ENCODE assay signal across 21 cellular contexts in the genomic region with DNA sequence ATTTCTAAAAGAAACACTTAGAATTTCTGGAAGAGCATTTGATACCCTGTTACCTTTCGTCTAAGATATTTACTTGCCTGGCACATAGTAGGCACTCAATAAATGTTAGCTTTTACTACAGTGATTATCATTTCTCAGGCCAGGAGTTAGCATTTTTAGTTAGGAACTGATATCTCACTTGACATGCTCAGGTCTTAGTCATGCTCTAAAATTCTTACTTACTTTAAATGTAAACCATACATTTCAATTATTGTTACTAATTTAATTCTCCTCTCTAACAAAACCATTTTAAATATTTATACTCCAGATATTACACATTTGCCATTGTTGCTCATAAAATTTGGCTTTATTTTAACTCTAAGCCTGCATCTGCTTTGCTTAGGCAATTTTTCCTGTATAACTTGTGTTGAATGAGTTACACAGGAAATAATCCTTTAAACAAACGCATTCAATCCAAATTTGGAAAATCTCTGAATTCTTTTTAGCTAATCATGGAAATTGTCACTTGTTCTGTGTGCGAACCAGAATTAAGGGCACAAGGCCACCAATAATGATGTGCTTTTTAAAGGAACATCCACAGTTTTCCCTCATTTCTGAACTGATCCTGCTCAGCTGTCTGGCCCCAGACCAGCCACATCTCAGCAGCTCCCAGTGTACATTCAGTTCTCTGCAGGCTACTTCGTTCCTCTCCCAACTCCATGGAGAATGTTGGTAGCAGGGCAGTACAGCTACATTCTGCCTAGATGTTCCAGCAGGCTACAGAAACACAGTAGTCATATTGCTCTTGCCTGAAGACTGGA. TPM values are rescaled to one million over a fixed set of nuclear protein-coding genes. Genes with fewer than 3 reads are reported as not detected.
DNase-seq lines count a peak whose midpoint lies in the region; ATAC-seq and TF ChIP-seq lines count a peak whose summit lies in the region.
"Had no signal": no experiment of that assay in that cellular context is flagged by ENCODE, and none has a peak within 500 bp of the region (broad histone marks: within the 10 kb centered on the region; RNA-seq: fewer than 3 reads in every experiment).

No MANE protein-coding gene starts in this region.

- intact Hi-C loops in right cardiac atrium (cut with DNase I), result no loop called here
- intact Hi-C loops in naive thymus-derived CD4-positive, alpha-beta T cell (cut with micrococcal nuclease), result no loop called here

- H3K9ac ChIP-seq in skeletal muscle tissue (ENCODE audit: low read depth in 1 of 3, low read length in 3 of 3), result no peak overlapping the region

- H3K9me3 Mint-ChIP-seq in central memory CD8-positive, alpha-beta T cell, result peaks cover 5% of the 10 kb centered on the region
- H3K9me3 Mint-ChIP-seq in naive thymus-derived CD4-positive, alpha-beta T cell, result peaks cover 0 to 3% (median 0%) of the 10 kb centered on the region in 11 donors
- H3K9me3 Mint-ChIP-seq: activated B cell treated with CpG ODN at 0.5 μM for 24 hours; activated CD8-positive, alpha-beta T cell treated with anti-CD3 and anti-CD28 coated beads for 36 hours; activated naive CD4-positive, alpha-beta T cell treated with anti-CD3 and anti-CD28 coated beads, Interleukin-2, amount 50 U/mL, for 24 hours; activated T-cell treated with anti-CD3 and anti-CD28 coated beads, Interleukin-2, amount 50 U/mL, for 4 hours; nephron had no signal

- H3K27me3 Mint-ChIP-seq in central memory CD8-positive, alpha-beta T cell, result no peaks in the 10 kb centered on the region
- H3K27me3 Mint-ChIP-seq in naive thymus-derived CD4-positive, alpha-beta T cell, result peaks cover 0 to 10% (median 3%) of the 10 kb centered on the region in 5 donors
- H3K27me3 Mint-ChIP-seq: activated B cell treated with CpG ODN at 0.5 μM for 24 hours; activated CD8-positive, alpha-beta T cell treated with anti-CD3 and anti-CD28 coated beads for 36 hours; stimulated activated naive B cell treated with anti-CD40 and anti-IgM and Interleukin-4, amounts not matched to agents 10 μg/mL and 1 μg/mL and 100 μg/mL, for 72 hours had no signal

- H3K4me3 ChIP-seq in HEK293 (ENCODE audit: low read depth, low read length), result no peak overlapping the region
- H3K4me3 ChIP-seq in right cardiac atrium (ENCODE audit: low read length), result no peak overlapping the region
- peak overlapping the region in 1 of 3 donors; percentile 28 for H3K4me3 ChIP-seq in skeletal muscle tissue (ENCODE audit: low read length in 3 of 3)
- no peak overlapping the region for H3K4me3 ChIP-seq in naive thymus-derived CD4-positive, alpha-beta T cell (ENCODE audit: low read length)
- H3K4me3 ChIP-seq: lung, prostate gland had no signal

- H3K4me3 Mint-ChIP-seq in central memory CD8-positive, alpha-beta T cell, result no peak overlapping the region
- H3K4me3 Mint-ChIP-seq in naive thymus-derived CD4-positive, alpha-beta T cell, result no peak overlapping the region
- H3K4me3 Mint-ChIP-seq: activated B cell treated with CpG ODN at 0.5 μM for 24 hours; activated CD8-positive, alpha-beta T cell treated with anti-CD3 and anti-CD28 coated beads for 36 hours; activated naive CD4-positive, alpha-beta T cell treated with anti-CD3 and anti-CD28 coated beads, Interleukin-2, amount 50 U/mL, for 24 hours; activated T-cell treated with anti-CD3 and anti-CD28 coated beads, Interleukin-2, amount 50 U/mL, for 4 hours; nephron; stimulated activated naive B cell treated with anti-CD40 and anti-IgM and Interleukin-4, amounts not matched to agents 10 μg/mL and 1 μg/mL and 100 μg/mL, for 72 hours had no signal

- H3K36me3 Mint-ChIP-seq in central memory CD8-positive, alpha-beta T cell (ENCODE audit: insufficient read depth), result peaks cover 13% of the 10 kb centered on the region
- H3K36me3 Mint-ChIP-seq in naive thymus-derived CD4-positive, alpha-beta T cell, result peaks cover 0 to 9% (median 0%) of the 10 kb centered on the region in 5 donors
- H3K36me3 Mint-ChIP-seq: activated naive CD4-positive, alpha-beta T cell treated with anti-CD3 and anti-CD28 coated beads, Interleukin-2, amount 50 U/mL, for 24 hours had no signal

- CTCF ChIA-PET in HEK293 (lab: Yijun Ruan, JAX), result interaction anchor here (0.6 kb wide), 1 partner anchor 20 kb away, joined by 3 read pairs; no protein-coding TSS in a partner anchor
- CTCF ChIA-PET in naive thymus-derived CD4-positive, alpha-beta T cell (lab: Charles Lee), result interaction anchor here (0.7 to 1.5 kb wide), 2 partner anchors 23 to 878 kb away, joined by 3 to 4 read pairs; no protein-coding TSS in a partner anchor

- H3K4me1 ChIP-seq in HEK293 (ENCODE audit: control insufficient read depth, insufficient read depth, low read length) (peaks cover 4% of the 10 kb centered on the region; the same call in 1 of the 2 replicates), right cardiac atrium (ENCODE audit: control insufficient read depth, insufficient read depth, low read length) (peaks cover 2% of the 10 kb centered on the region), skeletal muscle tissue (ENCODE audit: control insufficient read depth in 3 of 3, insufficient read depth in 3 of 3, low read length in 3 of 3) (peaks cover 7 to 22% (median 15%) of the 10 kb centered on the region in 3 donors)
- peaks cover 0 to 8% of the 10 kb centered on the region in 2 donors for H3K4me1 ChIP-seq in naive thymus-derived CD4-positive, alpha-beta T cell (ENCODE audit: control insufficient read depth in 2 of 2, insufficient read depth in 2 of 2, low read length in 2 of 2)

- peaks cover 38% of the 10 kb centered on the region for H3K4me1 Mint-ChIP-seq in central memory CD8-positive, alpha-beta T cell
- H3K4me1 Mint-ChIP-seq in naive thymus-derived CD4-positive, alpha-beta T cell, result peaks cover 0 to 10% (median 0%) of the 10 kb centered on the region in 7 donors
- H3K4me1 Mint-ChIP-seq: activated naive CD4-positive, alpha-beta T cell treated with anti-CD3 and anti-CD28 coated beads, Interleukin-2, amount 50 U/mL, for 24 hours had no signal

- DNase-seq in central memory CD8-positive, alpha-beta T cell (ENCODE audit: low spot score in 2 of 2), result no peak
- DNase-seq in right cardiac atrium (peak; percentile 62 to 88 (median 83)), NCI-H345 treated with DMSO at 0.1 percent for 48 hours (lab: John Stamatoyannopoulos, UW; ENCODE audit: unreplicated experiment) (no peak), AG08395 (ENCODE audit: low spot score) (no peak)
- no peak for DNase-seq in naive thymus-derived CD4-positive, alpha-beta T cell
- DNase-seq: activated B cell treated with CpG ODN at 0.5 μM for 24 hours; activated CD8-positive, alpha-beta T cell treated with anti-CD3 and anti-CD28 coated beads for 36 hours; activated T-cell treated with anti-CD3 and anti-CD28 coated beads, Interleukin-2, amount 50 U/mL, for 4 hours; NCI-H1092 treated with DMSO at 0.1 percent for 48 hours; NCI-H2081; NCI-H526; SHP77 treated with DMSO at 0.1 percent for 48 hours; stimulated activated CD4-positive, alpha-beta T cell treated with anti-CD3 and anti-CD28 coated beads, Interleukin-15, amount 100 ng/mL, for 24 hours; stimulated activated naive B cell treated with anti-CD40 and anti-IgM and Interleukin-4, amounts not matched to agents 10 μg/mL and 1 μg/mL and 100 μg/mL, for 72 hours had no signal

- H3K27ac ChIP-seq in HEK293 (ENCODE audit: extremely low read depth, low read depth, low read length) (no peak overlapping the region), right cardiac atrium (ENCODE audit: low read length) (peak overlapping the region; percentile 43), skeletal muscle tissue (ENCODE audit: low read depth, low read length) (peak overlapping the region; percentile 75)
- H3K27ac ChIP-seq in naive thymus-derived CD4-positive, alpha-beta T cell (ENCODE audit: low read depth, low read length), result no peak overlapping the region
- H3K27ac ChIP-seq: prostate gland had no signal

- POLR2A ChIA-PET in HEK293 (lab: Yijun Ruan, JAX), result no interaction called here
- POLR2A ChIA-PET in naive thymus-derived CD4-positive, alpha-beta T cell (lab: Charles Lee), result no interaction called here

- peak overlapping the region; percentile 3 for H3K27ac Mint-ChIP-seq in central memory CD8-positive, alpha-beta T cell (ENCODE audit: low read depth)
- no peak overlapping the region for H3K27ac Mint-ChIP-seq in naive thymus-derived CD4-positive, alpha-beta T cell
- H3K27ac Mint-ChIP-seq: activated B cell treated with CpG ODN at 0.5 μM for 24 hours; activated CD8-positive, alpha-beta T cell treated with anti-CD3 and anti-CD28 coated beads for 36 hours; activated naive CD4-positive, alpha-beta T cell treated with anti-CD3 and anti-CD28 coated beads, Interleukin-2, amount 50 U/mL, for 24 hours; nephron; stimulated activated naive B cell treated with anti-CD40 and anti-IgM and Interleukin-4, amounts not matched to agents 10 μg/mL and 1 μg/mL and 100 μg/mL, for 72 hours had no signal

- 41% methylated on average over 4 of the region's 4 CpGs for WGBS in right cardiac atrium

- H3K27me3 ChIP-seq in right cardiac atrium (ENCODE audit: control insufficient read depth, insufficient read depth) (no peaks in the 10 kb centered on the region), skeletal muscle tissue (ENCODE audit: control insufficient read depth in 3 of 3, insufficient read depth in 3 of 3, low read length in 3 of 3) (no peaks in the 10 kb centered on the region)
- H3K27me3 ChIP-seq in naive thymus-derived CD4-positive, alpha-beta T cell (ENCODE audit: control insufficient read depth in 2 of 2, insufficient read depth in 2 of 2, low read length in 2 of 2), result no peaks in the 10 kb centered on the region

- no peak for ATAC-seq in central memory CD8-positive, alpha-beta T cell (replicated peaks; ENCODE audit: extremely low read depth, poor library complexity, severe bottlenecking)
- peak; percentile 90 to 95 for ATAC-seq in right cardiac atrium
- no peak for ATAC-seq in naive thymus-derived CD4-positive, alpha-beta T cell
- no peak for ATAC-seq in GM19395 (IDR thresholded peaks at IDR 0.05; ENCODE audit: unreplicated experiment)
- ATAC-seq: activated CD8-positive, alpha-beta T cell treated with anti-CD3 and anti-CD28 coated beads for 36 hours; activated T-cell treated with anti-CD3 and anti-CD28 coated beads, Interleukin-2, amount 50 U/mL, for 4 hours; stimulated activated naive B cell treated with anti-CD40 and anti-IgM and Interleukin-4, amounts not matched to agents 10 μg/mL and 1 μg/mL and 100 μg/mL, for 72 hours had no signal

- H3K36me3 ChIP-seq in HEK293 (ENCODE audit: control insufficient read depth in 2 of 2, insufficient read depth in 1 of 2, low read length in 2 of 2) (no peaks in the 10 kb centered on the region), skeletal muscle tissue (ENCODE audit: control insufficient read depth in 3 of 3, insufficient read depth in 3 of 3, low read length in 3 of 3) (no peaks in the 10 kb centered on the region)
- no peaks in the 10 kb centered on the region for H3K36me3 ChIP-seq in naive thymus-derived CD4-positive, alpha-beta T cell (ENCODE audit: control insufficient read depth in 2 of 3, insufficient read depth in 3 of 3, low read length in 3 of 3)
- H3K36me3 ChIP-seq: prostate gland had no signal

- H3K9me3 ChIP-seq in HEK293 (ENCODE audit: control insufficient read depth, insufficient read depth, low read depth, low read length) (no peaks in the 10 kb centered on the region), right cardiac atrium (ENCODE audit: control insufficient read depth, low read length) (no peaks in the 10 kb centered on the region), skeletal muscle tissue (ENCODE audit: control insufficient read depth in 3 of 3, low read length in 3 of 3) (no peaks in the 10 kb centered on the region)
- H3K9me3 ChIP-seq in naive thymus-derived CD4-positive, alpha-beta T cell (ENCODE audit: control insufficient read depth in 2 of 3, low read length in 3 of 3), result no peaks in the 10 kb centered on the region
- H3K9me3 ChIP-seq: prostate gland had no signal

- no peak for TF ChIP-seq CTCF in HEK293 (tag by site-specific recombination; IDR thresholded peaks at IDR 0.05)

RNA-seq across cellular contexts. Expression of gene NIBAN1, which starts 15.6 kb away (rescaled TPM):
- total RNA-seq in right cardiac atrium (100 to 1,000 TPM; 307 to 359 (median 329) TPM), skeletal muscle tissue (68.4 TPM)
- polyA plus RNA-seq in right cardiac atrium, result 105 TPM
- total RNA-seq in naive thymus-derived CD4-positive, alpha-beta T cell, result 10 to 100 TPM in 2 of 5 experiments, 1 to 10 TPM in 3; 1.7 to 41.6 (median 4.6) TPM
- under 1 TPM; 0.20 to 0.50 TPM for polyA plus RNA-seq in naive thymus-derived CD4-positive, alpha-beta T cell

Comparison
In these comparisons a context has a peak if more than half of its experiments do, and no peak if none do; other contexts are left out.
1. H3K27ac ChIP-seq: peak in right cardiac atrium (single experiment) and skeletal muscle tissue (single experiment); none in HEK293 (single experiment) and naive thymus-derived CD4-positive, alpha-beta T cell (single experiment).
2. ATAC-seq: peak in right cardiac atrium (2 of 2); none in central memory CD8-positive, alpha-beta T cell (single experiment), naive thymus-derived CD4-positive, alpha-beta T cell (single experiment) and GM19395 (single experiment).
3. DNase-seq: peak in right cardiac atrium (3 of 3); none in central memory CD8-positive, alpha-beta T cell (0 of 2), naive thymus-derived CD4-positive, alpha-beta T cell (0 of 9), NCI-H345 treated with DMSO at 0.1 percent for 48 hours (single experiment) and AG08395 (single experiment).